In the genomic region with DNA sequence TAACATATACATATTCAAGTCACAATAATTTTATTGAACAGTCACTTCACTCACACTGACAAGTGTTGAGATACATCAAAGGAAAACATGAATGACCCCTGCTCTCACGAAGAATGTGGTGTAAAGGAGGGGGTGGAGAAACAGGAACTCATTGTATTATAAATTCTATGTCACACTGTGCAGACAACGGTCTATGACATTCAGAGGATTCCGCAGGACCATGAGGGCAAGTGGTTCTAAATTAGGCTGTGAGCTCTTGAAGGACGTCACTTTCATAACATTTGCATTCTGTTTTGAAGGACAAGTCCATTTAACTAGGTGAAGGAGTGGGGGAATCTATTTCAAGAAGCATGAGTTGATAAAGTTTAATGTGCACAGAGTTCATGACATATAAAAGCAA, we compare ENCODE assay signal across 16 cellular contexts.
"Had no signal": no experiment of that assay in that cellular context is flagged by ENCODE, and none has a peak within 500 bp of the region (broad histone marks: within the 10 kb centered on the region; RNA-seq: fewer than 3 reads in every experiment).

No MANE protein-coding gene starts in this region.

- ATAC-seq: activated T-helper 17 cell treated with anti-CD3 and anti-CD28 coated beads, Interleukin-2, amount 50 U/mL, for 72 hours; body of pancreas; natural killer cell treated with Interleukin-12 subunit alpha and Interleukin-12 subunit beta and Interleukin-15 and Interleukin-18, amount 100 ng/mL, for 72 hours; psoas muscle; T-cell had no signal

- DNase-seq: activated CD4-positive, alpha-beta T cell treated with anti-CD3 and anti-CD28 coated beads, Interleukin-2, amount 10 ng/mL, durations not matched to agents 7 days and 5 days; activated CD4-positive, CD25-positive, alpha-beta regulatory T cell; activated CD8-positive, alpha-beta memory T cell treated with anti-CD3 and anti-CD28 coated beads for 24 hours; activated naive CD4-positive, alpha-beta T cell treated with anti-CD3 and anti-CD28 coated beads for 36 hours; body of pancreas; cerebellar nuclear complex; erythroblast; hypothalamus; mammary epithelial cell; psoas muscle; stimulated activated CD4-positive, alpha-beta T cell treated with anti-CD3 and anti-CD28 coated beads, Interleukin-4, amount 100 ng/mL, for 24 hours; T-cell; T1000; transverse colon had no signal
